1 cellular context compared by ENCODE assay signal in genomic region chr16:56812884-56813283, GRCh38.
TF ChIP-seq lines count a peak whose summit lies in the region.

No MANE protein-coding gene starts in this region.

TF ChIP-seq in IMR-90, 13 proteins besides CTCF, POLR2A, EP300 and RAD21 (continued from another document):
- no peak for TF ChIP-seq USF2 (IDR thresholded peaks at IDR 0.05; ENCODE audit: low read depth, low read length)
